11 cellular contexts compared by ENCODE assay signal in the genomic region with DNA sequence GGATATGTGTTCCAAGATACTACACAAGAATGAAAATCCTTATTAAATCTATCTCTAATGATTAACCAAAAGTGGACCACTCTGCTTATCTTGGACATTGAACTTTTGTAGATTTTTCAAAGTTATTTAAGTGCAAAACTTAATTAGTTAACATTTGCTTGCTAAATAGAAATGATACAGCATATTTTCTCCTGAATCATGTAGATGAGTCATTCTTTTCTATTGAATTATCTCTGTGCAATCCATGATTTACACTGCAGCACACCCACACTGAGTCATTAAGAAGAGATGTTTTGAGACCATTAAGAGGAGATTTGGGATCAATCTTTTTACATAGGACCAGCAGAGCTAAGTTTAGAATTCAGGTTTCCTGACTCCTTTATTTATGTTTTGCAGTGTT. TPM values are rescaled to one million over a fixed set of nuclear protein-coding genes. Genes with fewer than 3 reads are reported as not detected.
DNase-seq lines count a peak whose midpoint lies in the region; ATAC-seq, FAIRE-seq and TF ChIP-seq lines count a peak whose summit lies in the region.
"Had no signal": no experiment of that assay in that cellular context is flagged by ENCODE, and none has a peak within 500 bp of the region (broad histone marks: within the 10 kb centered on the region; RNA-seq: fewer than 3 reads in every experiment).

No MANE protein-coding gene starts in this region.

- H3K9me1 ChIP-seq in keratinocyte (ENCODE audit: control insufficient read depth, extremely low read depth, insufficient read depth, low read length), result no peaks in the 10 kb centered on the region

- H3K4me3 ChIP-seq in keratinocyte (ENCODE audit: control insufficient read depth in 2 of 3, extremely low read depth in 1 of 3, insufficient read depth in 2 of 3, low read depth in 1 of 3, low read length in 3 of 3), result peak overlapping the region in 1 of 3 experiments; percentile 30
- no peak overlapping the region for H3K4me3 ChIP-seq in MM.1S (ENCODE audit: low read length)
- H3K4me3 ChIP-seq: BLaER1 had no signal

- DNase-seq in HS-5 (ENCODE audit: low read depth) (peak; percentile 74), amniotic epithelial cell (ENCODE audit: low read depth) (peak; percentile 89), keratinocyte (ENCODE audit: low read depth, low spot score) (peak; percentile 59), MM.1S (no peak), T-helper 17 cell (no peak)
- no peak for DNase-seq in stimulated activated CD4-positive, alpha-beta T cell treated with anti-CD3 and anti-CD28 coated beads, Interleukin-2, amount 100 ng/mL, for 24 hours
- DNase-seq: NCI-H446; stimulated activated naive CD8-positive, alpha-beta T cell treated with anti-CD3 and anti-CD28 coated beads, Interleukin-15, Interleukin-2, amounts not matched to agents 100 U/mL and 50 U/mL, for 24 hours had no signal

- H3K4me1 ChIP-seq in keratinocyte (ENCODE audit: control insufficient read depth, extremely low read depth, insufficient read depth, low read length), result peaks cover 51% of the 10 kb centered on the region
- H3K4me1 ChIP-seq in MM.1S (ENCODE audit: low read length), result no peaks in the 10 kb centered on the region

- H3K4me2 ChIP-seq in keratinocyte (ENCODE audit: control insufficient read depth, extremely low read depth, insufficient read depth, low read depth, low read length) (peak overlapping the region; percentile 76), MM.1S (ENCODE audit: low read depth, low read length) (no peak overlapping the region)

- no peaks in the 10 kb centered on the region for H3F3A ChIP-seq in MM.1S (ENCODE audit: insufficient read depth, low read length)

- H3K27ac Mint-ChIP-seq in T-helper 17 cell, result no peak overlapping the region

- FAIRE-seq in keratinocyte (lab: Jason Lieb, UNC), result peak; percentile 92

- H3K27me3 ChIP-seq in keratinocyte (ENCODE audit: control insufficient read depth, extremely low read depth, insufficient read depth, low read length), result no peaks in the 10 kb centered on the region
- no peaks in the 10 kb centered on the region for H3K27me3 ChIP-seq in MM.1S (replicated peaks; ENCODE audit: insufficient read depth, low read length)
- H3K27me3 ChIP-seq: BLaER1 had no signal

- no peaks in the 10 kb centered on the region for H3K36me3 ChIP-seq in keratinocyte (ENCODE audit: control insufficient read depth in 2 of 2, extremely low read depth in 1 of 2, insufficient read depth in 2 of 2, low read length in 2 of 2)
- no peaks in the 10 kb centered on the region for H3K36me3 ChIP-seq in MM.1S (replicated peaks; ENCODE audit: insufficient read depth, low read length)
- H3K36me3 ChIP-seq: BLaER1 had no signal

- H3K36me3 Mint-ChIP-seq in T-helper 17 cell (ENCODE audit: low read depth), result no peaks in the 10 kb centered on the region

- no peaks in the 10 kb centered on the region for H3K27me3 Mint-ChIP-seq in T-helper 17 cell

- dilution Hi-C loops in keratinocyte (cut with MboI; ENCODE audit: extremely low pct_ligation_motif_present, low sequenced_read_pairs), result no loop called here

- H3K9me2 ChIP-seq in MM.1S (replicated peaks; ENCODE audit: insufficient read depth, low read length), result no peaks in the 10 kb centered on the region

- H3K9ac ChIP-seq in keratinocyte (ENCODE audit: control insufficient read depth, extremely low read depth, insufficient read depth, low read length), result peak overlapping the region; percentile 9
- no peak overlapping the region for H3K9ac ChIP-seq in MM.1S (ENCODE audit: low read length)
- H3K9ac ChIP-seq: BLaER1 had no signal

- H3K27ac ChIP-seq in 22Rv1, result peak overlapping the region; percentile 93
- H3K27ac ChIP-seq in keratinocyte (ENCODE audit: control insufficient read depth, insufficient read depth, low read length), result peak overlapping the region; percentile 82
- no peak overlapping the region for H3K27ac ChIP-seq in MM.1S (ENCODE audit: low read length)
- H3K27ac ChIP-seq: BLaER1 had no signal

- H3K9me3 ChIP-seq in keratinocyte (ENCODE audit: control insufficient read depth, low read depth, low read length) (no peaks in the 10 kb centered on the region), MM.1S (replicated peaks; ENCODE audit: insufficient read depth, low read length) (no peaks in the 10 kb centered on the region), T-helper 17 cell (ENCODE audit: control insufficient read depth, low read length, poor library complexity, severe bottlenecking) (no peaks in the 10 kb centered on the region)
- H3K9me3 ChIP-seq: BLaER1 had no signal

- H3K4me1 Mint-ChIP-seq in T-helper 17 cell, result no peaks in the 10 kb centered on the region

- ATAC-seq in HG03159 (IDR thresholded peaks at IDR 0.05; ENCODE audit: unreplicated experiment) (no peak), T-helper 17 cell (no peak)
- ATAC-seq: stimulated activated naive CD8-positive, alpha-beta T cell treated with anti-CD3 and anti-CD28 coated beads, Interleukin-15, Interleukin-2, amounts not matched to agents 100 U/mL and 50 U/mL, for 24 hours had no signal

- H3K79me2 ChIP-seq in keratinocyte (ENCODE audit: control insufficient read depth, insufficient read depth, low read length) (no peaks in the 10 kb centered on the region), MM.1S (ENCODE audit: low read length) (no peaks in the 10 kb centered on the region)

- no peaks in the 10 kb centered on the region for H4K20me1 ChIP-seq in keratinocyte (ENCODE audit: control insufficient read depth, extremely low read depth, insufficient read depth, low read length)
- H4K20me1 ChIP-seq in MM.1S (ENCODE audit: insufficient read depth, low read length), result no peaks in the 10 kb centered on the region
- H4K20me1 ChIP-seq: BLaER1 had no signal

- TF ChIP-seq CTCF in 22Rv1 (IDR thresholded peaks at IDR 0.05) (no peak), keratinocyte (optimal IDR thresholded peaks at IDR 0.05 in 1 of 3, IDR thresholded peaks at IDR 0.05 in 1 of 3, conservative IDR thresholded peaks at IDR 0.05 in 1 of 3; ENCODE audit: extremely low read depth in 1 of 3, insufficient read depth in 2 of 3, low read length in 3 of 3) (no peak), MM.1S (IDR thresholded peaks at IDR 0.05; ENCODE audit: low read length) (no peak)

- H3K4me3 Mint-ChIP-seq in T-helper 17 cell, result no peak overlapping the region

- H2AFZ ChIP-seq in keratinocyte (ENCODE audit: control insufficient read depth, low read length) (no peak overlapping the region), MM.1S (ENCODE audit: low read length) (no peak overlapping the region)

RNA-seq across cellular contexts. Expression of gene ABCC2, which starts 6.6 kb away (rescaled TPM):
- 2.3 to 3.3 TPM (median 2.5 TPM) in 3 replicates for polyA plus RNA-seq in keratinocyte
- 2.2 TPM for polyA plus RNA-seq in keratinocyte (2011; ENCODE audit: low read depth)
- polyA plus RNA-seq in keratinocyte (2011; cell fraction: cytosol; rRNA removed), result 0.71 and 1.8 TPM in 2 replicates
- polyA plus RNA-seq in keratinocyte (2011; cell fraction: nucleus; rRNA removed), result 8.4 and 8.6 TPM in 2 replicates
- polyA plus RNA-seq in keratinocyte (2012; ENCODE audit: low replicate concordance), result 1.1 and 1.3 TPM in 2 replicates
- 2.7 to 8.1 TPM (median 7.4 TPM) in 3 replicates for polyA minus RNA-seq in keratinocyte
- polyA minus RNA-seq in keratinocyte (2011; cell fraction: cytosol; rRNA and poly(A)+ RNA removed), result 4.6 TPM
- 7.6 and 15.6 TPM in 2 replicates for polyA minus RNA-seq in keratinocyte (2011; cell fraction: nucleus; rRNA and poly(A)+ RNA removed)
- total RNA-seq in T-helper 17 cell, result 1 to 10 TPM; 3.0 to 3.2 TPM

RNA-seq across cellular contexts. Expression of gene CUTC, which starts 43.8 kb away (rescaled TPM):
- polyA plus RNA-seq in keratinocyte, result 16.7 to 29.5 TPM (median 24.3 TPM) in 3 replicates
- 17.5 TPM for polyA plus RNA-seq in keratinocyte (2011; ENCODE audit: low read depth)
- polyA plus RNA-seq in keratinocyte (2011; cell fraction: cytosol; rRNA removed), result 18.6 and 22.1 TPM in 2 replicates
- polyA plus RNA-seq in keratinocyte (2011; cell fraction: nucleus; rRNA removed), result 22.3 and 28.0 TPM in 2 replicates
- 18.6 and 25.9 TPM in 2 replicates for polyA plus RNA-seq in keratinocyte (2012; ENCODE audit: low replicate concordance)
- polyA minus RNA-seq in keratinocyte, result 10.7 to 15.8 TPM (median 11.1 TPM) in 3 replicates
- 9.0 TPM for polyA minus RNA-seq in keratinocyte (2011; cell fraction: cytosol; rRNA and poly(A)+ RNA removed)
- polyA minus RNA-seq in keratinocyte (2011; cell fraction: nucleus; rRNA and poly(A)+ RNA removed), result 10.0 and 16.6 TPM in 2 replicates
- 10 to 100 TPM; 17.1 to 17.6 TPM for total RNA-seq in T-helper 17 cell

RNA-seq across cellular contexts. Expression of gene COX15, which starts 43.9 kb away (rescaled TPM):
- 16.8 to 28.4 TPM (median 27.1 TPM) in 3 replicates for polyA plus RNA-seq in keratinocyte
- polyA plus RNA-seq in keratinocyte (2011; ENCODE audit: low read depth), result 5.2 TPM
- 16.2 and 20.0 TPM in 2 replicates for polyA plus RNA-seq in keratinocyte (2011; cell fraction: cytosol; rRNA removed)
- 21.1 and 22.9 TPM in 2 replicates for polyA plus RNA-seq in keratinocyte (2011; cell fraction: nucleus; rRNA removed)
- polyA plus RNA-seq in keratinocyte (2012; ENCODE audit: low replicate concordance), result 13.9 and 25.0 TPM in 2 replicates
- 12.0 to 21.9 TPM (median 15.9 TPM) in 3 replicates for polyA minus RNA-seq in keratinocyte
- 11.1 TPM for polyA minus RNA-seq in keratinocyte (2011; cell fraction: cytosol; rRNA and poly(A)+ RNA removed)
- 6.9 and 14.4 TPM in 2 replicates for polyA minus RNA-seq in keratinocyte (2011; cell fraction: nucleus; rRNA and poly(A)+ RNA removed)
- total RNA-seq in T-helper 17 cell, result 10 to 100 TPM; 16.3 to 16.6 TPM

Comparison
In these comparisons a context has a peak if more than half of its experiments do, and no peak if none do; other contexts are left out.
1. DNase-seq: peak in HS-5 (single experiment), amniotic epithelial cell (single experiment) and keratinocyte (single experiment); none in MM.1S (single experiment), T-helper 17 cell (0 of 3) and stimulated activated CD4-positive, alpha-beta T cell treated with anti-CD3 and anti-CD28 coated beads, Interleukin-2, amount 100 ng/mL, for 24 hours (0 of 2).